Comparison of ENCODE assay signal across 2 cellular contexts in genomic region chr7:95427914-95428516, GRCh38.
TF ChIP-seq lines count a peak whose summit lies in the region.

No MANE protein-coding gene starts in this region.

TF ChIP-seq in A549, 52 proteins besides CTCF, POLR2A, EP300 and RAD21:
- TF ChIP-seq HOXB5 (CRISPR knock-in tag; IDR thresholded peaks at IDR 0.05) (no peak), HDAC2 (IDR thresholded peaks at IDR 0.05) (no peak), CEBPB (IDR thresholded peaks at IDR 0.05) (peak; percentile 75 to 89; a peak in 3 of 4 replicates)

TF ChIP-seq in K562, 482 proteins besides CTCF, POLR2A, EP300 and RAD21:
- TF ChIP-seq CEBPB (tag; IDR thresholded peaks at IDR 0.05) (peak; percentile 85), CEBPG (CRISPR knock-in tag; IDR thresholded peaks at IDR 0.05) (no peak), CEBPG (tag; conservative IDR thresholded peaks at IDR 0.05 in 1 of 2, IDR thresholded peaks at IDR 0.05 in 1 of 2) (peak; percentile 18 to 40; a peak in 1 of 4 replicates), RBM14 (IDR thresholded peaks at IDR 0.05; ENCODE audit: borderline replicate concordance, insufficient read depth, low read depth, low read length) (no peak), ZFPM2 (CRISPR knock-in tag; IDR thresholded peaks at IDR 0.05) (no peak)
TF ChIP-seq in K562: peak in this region for 2.
